In genomic region chr1:3283849-3284248, GRCh38 we compare ENCODE assay signal across 7 cellular contexts.
DNase-seq lines count a peak whose midpoint lies in the region; ATAC-seq and TF ChIP-seq lines count a peak whose summit lies in the region.

No MANE protein-coding gene starts in this region.

- 34% methylated on average over 22 of the region's 22 CpGs for WGBS in sigmoid colon, 2 donors

- H3K27me3 ChIP-seq in Peyer's patch = no peaks in the 10 kb centered on the region
- peaks cover 9 to 72% (median 43%) of the 10 kb centered on the region in 3 donors for H3K27me3 ChIP-seq in sigmoid colon

- H3K4me1 Mint-ChIP-seq in glutamatergic neuron (ENCODE audit: low read depth, unreplicated experiment) = no peaks in the 10 kb centered on the region

- TF ChIP-seq CTCF in GM12875 (IDR thresholded peaks at IDR 0.05; ENCODE audit: borderline replicate concordance, insufficient read depth, low read depth, low read length) (0 out of 2 replicates have a peak, but pooled peaks have one; percentile 18), Peyer's patch (IDR thresholded peaks at IDR 0.05) (peak in 4 of 6 experiments; percentile 50 to 68 (median 63)), glutamatergic neuron (IDR thresholded peaks at IDR 0.05; ENCODE audit: partially characterized antibody, unreplicated experiment) (peak; percentile 74), sigmoid colon (IDR thresholded peaks at IDR 0.05) (peak; percentile 31 to 77 (median 67)), omental fat pad (IDR thresholded peaks at IDR 0.05) (no peak)

- ATAC-seq in GM19324 (IDR thresholded peaks at IDR 0.05; ENCODE audit: low FRiP score, unreplicated experiment) (no peak), GM18517 (IDR thresholded peaks at IDR 0.05; ENCODE audit: unreplicated experiment) (no peak), omental fat pad (ENCODE audit: low FRiP score) (no peak)

- no peaks in the 10 kb centered on the region for H3K4me1 ChIP-seq in Peyer's patch
- H3K4me1 ChIP-seq in sigmoid colon = peaks cover 0 to 7% (median 3%) of the 10 kb centered on the region in 4 donors

- TF ChIP-seq EP300 in sigmoid colon (IDR thresholded peaks at IDR 0.05) = no peak

- no peak overlapping the region for H3K27ac ChIP-seq in Peyer's patch
- no peak overlapping the region for H3K27ac ChIP-seq in sigmoid colon

- peak in 1 of 3 donors; percentile 65 for DNase-seq in Peyer's patch
- DNase-seq in glutamatergic neuron = peak; percentile 77
- no peak for DNase-seq in sigmoid colon
- DNase-seq in omental fat pad (ENCODE audit: low spot score) = no peak

- no peaks in the 10 kb centered on the region for H3K36me3 Mint-ChIP-seq in glutamatergic neuron (ENCODE audit: unreplicated experiment)

- TF ChIP-seq POLR2A in Peyer's patch (IDR thresholded peaks at IDR 0.05) (no peak), sigmoid colon (IDR thresholded peaks at IDR 0.05) (no peak)

- H3K4me3 ChIP-seq in GM12875 (ENCODE audit: low read depth, low read length) = no peak overlapping the region
- H3K4me3 ChIP-seq in Peyer's patch = no peak overlapping the region
- no peak overlapping the region for H3K4me3 ChIP-seq in sigmoid colon

- H3K27ac Mint-ChIP-seq in glutamatergic neuron (ENCODE audit: unreplicated experiment) = no peak overlapping the region

- no peak overlapping the region for H3K4me3 Mint-ChIP-seq in glutamatergic neuron (ENCODE audit: unreplicated experiment)

- H3K36me3 ChIP-seq in Peyer's patch (no peaks in the 10 kb centered on the region), sigmoid colon (no peaks in the 10 kb centered on the region)

- H3K9me3 ChIP-seq in Peyer's patch (no peaks in the 10 kb centered on the region), sigmoid colon (no peaks in the 10 kb centered on the region)

- intact Hi-C loops in sigmoid colon (cut with DNase I) = loop anchor here (1.0 to 10.0 kb wide), 3 partner anchors 121 to 272 kb away; partner anchors contain the start of gene PRDM16

- H3K9me3 Mint-ChIP-seq in glutamatergic neuron (ENCODE audit: unreplicated experiment) = peaks cover 8% of the 10 kb centered on the region

- no peaks in the 10 kb centered on the region for H3K27me3 Mint-ChIP-seq in glutamatergic neuron (ENCODE audit: unreplicated experiment)

Comparison
In these comparisons a context has a peak if more than half of its experiments do, and no peak if none do; other contexts are left out.
1. CTCF ChIP-seq: peak in GM12875 (single experiment), Peyer's patch (4 of 6), glutamatergic neuron (single experiment) and sigmoid colon (4 of 4); none in omental fat pad (0 of 3).